Comparison of ENCODE assay signal across 1 cellular context in genomic region chr2:19989681-19990415, GRCh38.
TF ChIP-seq lines count a peak whose summit lies in the region.

Gene WDR35, minus strand, starts transcription at chr2:19990105. Its CDS starts 90 bp downstream, at chr2:19990015.

TF ChIP-seq in HepG2, 621 proteins besides CTCF, POLR2A, EP300 and RAD21 (continued from another document and continues in another):
- TF ChIP-seq, protein P1, sequence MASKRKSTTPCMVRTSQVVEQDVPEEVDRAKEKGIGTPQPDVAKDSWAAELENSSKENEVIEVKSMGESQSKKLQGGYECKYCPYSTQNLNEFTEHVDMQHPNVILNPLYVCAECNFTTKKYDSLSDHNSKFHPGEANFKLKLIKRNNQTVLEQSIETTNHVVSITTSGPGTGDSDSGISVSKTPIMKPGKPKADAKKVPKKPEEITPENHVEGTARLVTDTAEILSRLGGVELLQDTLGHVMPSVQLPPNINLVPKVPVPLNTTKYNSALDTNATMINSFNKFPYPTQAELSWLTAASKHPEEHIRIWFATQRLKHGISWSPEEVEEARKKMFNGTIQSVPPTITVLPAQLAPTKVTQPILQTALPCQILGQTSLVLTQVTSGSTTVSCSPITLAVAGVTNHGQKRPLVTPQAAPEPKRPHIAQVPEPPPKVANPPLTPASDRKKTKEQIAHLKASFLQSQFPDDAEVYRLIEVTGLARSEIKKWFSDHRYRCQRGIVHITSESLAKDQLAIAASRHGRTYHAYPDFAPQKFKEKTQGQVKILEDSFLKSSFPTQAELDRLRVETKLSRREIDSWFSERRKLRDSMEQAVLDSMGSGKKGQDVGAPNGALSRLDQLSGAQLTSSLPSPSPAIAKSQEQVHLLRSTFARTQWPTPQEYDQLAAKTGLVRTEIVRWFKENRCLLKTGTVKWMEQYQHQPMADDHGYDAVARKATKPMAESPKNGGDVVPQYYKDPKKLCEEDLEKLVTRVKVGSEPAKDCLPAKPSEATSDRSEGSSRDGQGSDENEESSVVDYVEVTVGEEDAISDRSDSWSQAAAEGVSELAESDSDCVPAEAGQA (IDR thresholded peaks at IDR 0.05; ENCODE audit: low read depth): peak; percentile 68; the same call in 1 of the 2 replicates
- TF ChIP-seq, protein P1 (CRISPR knock-in tag; IDR thresholded peaks at IDR 0.05; ENCODE audit: borderline replicate concordance): no peak
- TF ChIP-seq MAFG (CRISPR knock-in tag; IDR thresholded peaks at IDR 0.05): no peak
- TF ChIP-seq ZNF121 (CRISPR knock-in tag; IDR thresholded peaks at IDR 0.05): peak; percentile 62; the same call in 1 of the 2 replicates
- no peak for TF ChIP-seq SMARCC2 (IDR thresholded peaks at IDR 0.05)
- TF ChIP-seq NR2F6 (IDR thresholded peaks at IDR 0.05): no peak; the same call in 1 of the 2 replicates
- peak; percentile 74 for TF ChIP-seq NR2F6 (CRISPR knock-in tag; IDR thresholded peaks at IDR 0.05)
- TF ChIP-seq POLR2AphosphoS5 (IDR thresholded peaks at IDR 0.05; ENCODE audit: low read depth, low read length): peak; percentile 97
- TF ChIP-seq ZNF224 (CRISPR knock-in tag; IDR thresholded peaks at IDR 0.05): peak; percentile 96; the same call in 1 of the 2 replicates
- peak; percentile 15 for TF ChIP-seq ZFP36L2 (CRISPR knock-in tag; IDR thresholded peaks at IDR 0.05)
- no peak for TF ChIP-seq ZNF468 (CRISPR knock-in tag; IDR thresholded peaks at IDR 0.05)
- peak; percentile 90 for TF ChIP-seq ZNF792 (CRISPR knock-in tag; IDR thresholded peaks at IDR 0.05)
- TF ChIP-seq JUNB (CRISPR knock-in tag; IDR thresholded peaks at IDR 0.05; ENCODE audit: borderline replicate concordance): no peak
- TF ChIP-seq MIXL1 (CRISPR knock-in tag; IDR thresholded peaks at IDR 0.05): 0 out of 2 replicates have a peak, but pooled peaks have one; percentile 6
- TF ChIP-seq, protein P2, sequence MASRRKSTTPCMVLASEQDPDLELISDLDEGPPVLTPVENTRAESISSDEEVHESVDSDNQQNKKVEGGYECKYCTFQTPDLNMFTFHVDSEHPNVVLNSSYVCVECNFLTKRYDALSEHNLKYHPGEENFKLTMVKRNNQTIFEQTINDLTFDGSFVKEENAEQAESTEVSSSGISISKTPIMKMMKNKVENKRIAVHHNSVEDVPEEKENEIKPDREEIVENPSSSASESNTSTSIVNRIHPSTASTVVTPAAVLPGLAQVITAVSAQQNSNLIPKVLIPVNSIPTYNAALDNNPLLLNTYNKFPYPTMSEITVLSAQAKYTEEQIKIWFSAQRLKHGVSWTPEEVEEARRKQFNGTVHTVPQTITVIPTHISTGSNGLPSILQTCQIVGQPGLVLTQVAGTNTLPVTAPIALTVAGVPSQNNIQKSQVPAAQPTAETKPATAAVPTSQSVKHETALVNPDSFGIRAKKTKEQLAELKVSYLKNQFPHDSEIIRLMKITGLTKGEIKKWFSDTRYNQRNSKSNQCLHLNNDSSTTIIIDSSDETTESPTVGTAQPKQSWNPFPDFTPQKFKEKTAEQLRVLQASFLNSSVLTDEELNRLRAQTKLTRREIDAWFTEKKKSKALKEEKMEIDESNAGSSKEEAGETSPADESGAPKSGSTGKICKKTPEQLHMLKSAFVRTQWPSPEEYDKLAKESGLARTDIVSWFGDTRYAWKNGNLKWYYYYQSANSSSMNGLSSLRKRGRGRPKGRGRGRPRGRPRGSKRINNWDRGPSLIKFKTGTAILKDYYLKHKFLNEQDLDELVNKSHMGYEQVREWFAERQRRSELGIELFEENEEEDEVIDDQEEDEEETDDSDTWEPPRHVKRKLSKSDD (CRISPR knock-in tag; IDR thresholded peaks at IDR 0.05; ENCODE audit: low read depth): no peak
- peak; percentile 95 for TF ChIP-seq NR0B2 (CRISPR knock-in tag; IDR thresholded peaks at IDR 0.05)
- TF ChIP-seq PHF5A (CRISPR knock-in tag; IDR thresholded peaks at IDR 0.05; ENCODE audit: low read depth, unreplicated experiment): no peak
- TF ChIP-seq, protein P3, sequence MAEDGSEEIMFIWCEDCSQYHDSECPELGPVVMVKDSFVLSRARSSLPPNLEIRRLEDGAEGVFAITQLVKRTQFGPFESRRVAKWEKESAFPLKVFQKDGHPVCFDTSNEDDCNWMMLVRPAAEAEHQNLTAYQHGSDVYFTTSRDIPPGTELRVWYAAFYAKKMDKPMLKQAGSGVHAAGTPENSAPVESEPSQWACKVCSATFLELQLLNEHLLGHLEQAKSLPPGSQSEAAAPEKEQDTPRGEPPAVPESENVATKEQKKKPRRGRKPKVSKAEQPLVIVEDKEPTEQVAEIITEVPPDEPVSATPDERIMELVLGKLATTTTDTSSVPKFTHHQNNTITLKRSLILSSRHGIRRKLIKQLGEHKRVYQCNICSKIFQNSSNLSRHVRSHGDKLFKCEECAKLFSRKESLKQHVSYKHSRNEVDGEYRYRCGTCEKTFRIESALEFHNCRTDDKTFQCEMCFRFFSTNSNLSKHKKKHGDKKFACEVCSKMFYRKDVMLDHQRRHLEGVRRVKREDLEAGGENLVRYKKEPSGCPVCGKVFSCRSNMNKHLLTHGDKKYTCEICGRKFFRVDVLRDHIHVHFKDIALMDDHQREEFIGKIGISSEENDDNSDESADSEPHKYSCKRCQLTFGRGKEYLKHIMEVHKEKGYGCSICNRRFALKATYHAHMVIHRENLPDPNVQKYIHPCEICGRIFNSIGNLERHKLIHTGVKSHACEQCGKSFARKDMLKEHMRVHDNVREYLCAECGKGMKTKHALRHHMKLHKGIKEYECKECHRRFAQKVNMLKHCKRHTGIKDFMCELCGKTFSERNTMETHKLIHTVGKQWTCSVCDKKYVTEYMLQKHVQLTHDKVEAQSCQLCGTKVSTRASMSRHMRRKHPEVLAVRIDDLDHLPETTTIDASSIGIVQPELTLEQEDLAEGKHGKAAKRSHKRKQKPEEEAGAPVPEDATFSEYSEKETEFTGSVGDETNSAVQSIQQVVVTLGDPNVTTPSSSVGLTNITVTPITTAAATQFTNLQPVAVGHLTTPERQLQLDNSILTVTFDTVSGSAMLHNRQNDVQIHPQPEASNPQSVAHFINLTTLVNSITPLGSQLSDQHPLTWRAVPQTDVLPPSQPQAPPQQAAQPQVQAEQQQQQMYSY (CRISPR knock-in tag; IDR thresholded peaks at IDR 0.05): peak; percentile 87
- peak; percentile 93 for TF ChIP-seq ZNF138 (CRISPR knock-in tag; IDR thresholded peaks at IDR 0.05; ENCODE audit: low read depth)
- TF ChIP-seq ZNF567 (CRISPR knock-in tag; IDR thresholded peaks at IDR 0.05; ENCODE audit: borderline replicate concordance): peak; percentile 93
- TF ChIP-seq ZNF280D (CRISPR knock-in tag; IDR thresholded peaks at IDR 0.05): peak; percentile 96
- TF ChIP-seq, protein P4, sequence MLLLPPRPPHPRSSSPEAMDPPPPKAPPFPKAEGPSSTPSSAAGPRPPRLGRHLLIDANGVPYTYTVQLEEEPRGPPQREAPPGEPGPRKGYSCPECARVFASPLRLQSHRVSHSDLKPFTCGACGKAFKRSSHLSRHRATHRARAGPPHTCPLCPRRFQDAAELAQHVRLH (CRISPR knock-in tag; IDR thresholded peaks at IDR 0.05; ENCODE audit: borderline replicate concordance, low read depth): peak; percentile 87; the same call in 1 of the 2 replicates
- TF ChIP-seq ELF1 (CRISPR knock-in tag; IDR thresholded peaks at IDR 0.05): peak; percentile 92
- TF ChIP-seq, protein P5, sequence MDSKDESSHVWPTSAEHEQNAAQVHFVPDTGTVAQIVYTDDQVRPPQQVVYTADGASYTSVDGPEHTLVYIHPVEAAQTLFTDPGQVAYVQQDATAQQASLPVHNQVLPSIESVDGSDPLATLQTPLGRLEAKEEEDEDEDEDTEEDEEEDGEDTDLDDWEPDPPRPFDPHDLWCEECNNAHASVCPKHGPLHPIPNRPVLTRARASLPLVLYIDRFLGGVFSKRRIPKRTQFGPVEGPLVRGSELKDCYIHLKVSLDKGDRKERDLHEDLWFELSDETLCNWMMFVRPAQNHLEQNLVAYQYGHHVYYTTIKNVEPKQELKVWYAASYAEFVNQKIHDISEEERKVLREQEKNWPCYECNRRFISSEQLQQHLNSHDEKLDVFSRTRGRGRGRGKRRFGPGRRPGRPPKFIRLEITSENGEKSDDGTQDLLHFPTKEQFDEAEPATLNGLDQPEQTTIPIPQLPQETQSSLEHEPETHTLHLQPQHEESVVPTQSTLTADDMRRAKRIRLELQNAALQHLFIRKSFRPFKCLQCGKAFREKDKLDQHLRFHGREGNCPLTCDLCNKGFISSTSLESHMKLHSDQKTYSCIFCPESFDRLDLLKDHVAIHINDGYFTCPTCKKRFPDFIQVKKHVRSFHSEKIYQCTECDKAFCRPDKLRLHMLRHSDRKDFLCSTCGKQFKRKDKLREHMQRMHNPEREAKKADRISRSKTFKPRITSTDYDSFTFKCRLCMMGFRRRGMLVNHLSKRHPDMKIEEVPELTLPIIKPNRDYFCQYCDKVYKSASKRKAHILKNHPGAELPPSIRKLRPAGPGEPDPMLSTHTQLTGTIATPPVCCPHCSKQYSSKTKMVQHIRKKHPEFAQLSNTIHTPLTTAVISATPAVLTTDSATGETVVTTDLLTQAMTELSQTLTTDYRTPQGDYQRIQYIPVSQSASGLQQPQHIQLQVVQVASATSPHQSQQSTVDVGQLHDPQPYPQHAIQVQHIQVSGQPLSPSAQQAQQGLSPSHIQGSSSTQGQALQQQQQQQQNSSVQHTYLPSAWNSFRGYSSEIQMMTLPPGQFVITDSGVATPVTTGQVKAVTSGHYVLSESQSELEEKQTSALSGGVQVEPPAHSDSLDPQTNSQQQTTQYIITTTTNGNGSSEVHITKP (CRISPR knock-in tag; IDR thresholded peaks at IDR 0.05; ENCODE audit: low read depth): peak; percentile 39
- TF ChIP-seq ZNF775 (CRISPR knock-in tag; IDR thresholded peaks at IDR 0.05; ENCODE audit: borderline replicate concordance): no peak
- TF ChIP-seq IRF9 (CRISPR knock-in tag; IDR thresholded peaks at IDR 0.05; ENCODE audit: borderline replicate concordance): peak; percentile 93
- TF ChIP-seq, protein P6, sequence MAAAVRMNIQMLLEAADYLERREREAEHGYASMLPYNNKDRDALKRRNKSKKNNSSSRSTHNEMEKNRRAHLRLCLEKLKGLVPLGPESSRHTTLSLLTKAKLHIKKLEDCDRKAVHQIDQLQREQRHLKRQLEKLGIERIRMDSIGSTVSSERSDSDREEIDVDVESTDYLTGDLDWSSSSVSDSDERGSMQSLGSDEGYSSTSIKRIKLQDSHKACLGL (CRISPR knock-in tag; IDR thresholded peaks at IDR 0.05): peak; percentile 95
- no peak for TF ChIP-seq FOXA1 (IDR thresholded peaks at IDR 0.05)
- TF ChIP-seq FOXA1 (CRISPR knock-in tag; IDR thresholded peaks at IDR 0.05): peak; percentile 41; the same call in 1 of the 2 replicates
- TF ChIP-seq PAX8 (CRISPR knock-in tag; IDR thresholded peaks at IDR 0.05; ENCODE audit: borderline replicate concordance): no peak
- peak; percentile 89 for TF ChIP-seq AGO1 (IDR thresholded peaks at IDR 0.05; ENCODE audit: low read depth, low read length, poor library complexity, severe bottlenecking)
- TF ChIP-seq GFI1 (CRISPR knock-in tag; IDR thresholded peaks at IDR 0.05; ENCODE audit: borderline replicate concordance): peak; percentile 65; the same call in 1 of the 2 replicates
- TF ChIP-seq ZBTB20 (CRISPR knock-in tag; IDR thresholded peaks at IDR 0.05; ENCODE audit: borderline replicate concordance, low read depth): peak; percentile 80
